ENCODE assay signal across 29 cellular contexts in genomic region chr1:200095057-200095577, GRCh38.
"Had no signal": no experiment of that assay in that cellular context is flagged by ENCODE, and none has a peak within 500 bp of the region (broad histone marks: within the 10 kb centered on the region; RNA-seq: fewer than 3 reads in every experiment).

No MANE protein-coding gene starts in this region.

- H3K9me3 Mint-ChIP-seq: activated B cell treated with CpG ODN at 0.5 μM for 24 hours; activated CD4-positive, alpha-beta memory T cell treated with anti-CD3 and anti-CD28 coated beads for 36 hours; activated CD4-positive, alpha-beta T cell treated with anti-CD3 and anti-CD28 coated beads, Interleukin-2, amount 10 ng/mL, durations not matched to agents 24 days and 14 days; activated naive CD4-positive, alpha-beta T cell treated with anti-CD3 and anti-CD28 coated beads, Interleukin-2, amount 50 U/mL, for 72 hours; activated naive CD8-positive, alpha-beta T cell treated with anti-CD3 and anti-CD28 coated beads, Interleukin-2, amount 50 U/mL, for 24 hours; activated T-cell treated with anti-CD3 and anti-CD28 coated beads, Interleukin-2, amount 50 U/mL, for 4 hours; brain had no signal

- H3K27ac Mint-ChIP-seq: activated B cell treated with CpG ODN at 0.5 μM for 24 hours; activated CD4-positive, alpha-beta memory T cell treated with anti-CD3 and anti-CD28 coated beads for 36 hours; activated CD4-positive, alpha-beta T cell treated with anti-CD3 and anti-CD28 coated beads, Interleukin-2, amount 10 ng/mL, durations not matched to agents 24 days and 14 days; activated naive CD8-positive, alpha-beta T cell treated with anti-CD3 and anti-CD28 coated beads, Interleukin-2, amount 50 U/mL, for 24 hours; brain; T-helper 17 cell had no signal

- H3K4me1 Mint-ChIP-seq: activated B cell treated with CpG ODN at 0.5 μM for 24 hours; activated CD4-positive, alpha-beta T cell treated with anti-CD3 and anti-CD28 coated beads, Interleukin-2, amount 10 ng/mL, durations not matched to agents 24 days and 14 days; activated naive CD8-positive, alpha-beta T cell treated with anti-CD3 and anti-CD28 coated beads, Interleukin-2, amount 50 U/mL, for 24 hours; brain; T-helper 17 cell had no signal

- ATAC-seq: activated naive CD4-positive, alpha-beta T cell treated with anti-CD3 and anti-CD28 coated beads, Interleukin-2, amount 50 U/mL, for 72 hours; activated naive CD8-positive, alpha-beta T cell treated with anti-CD3 and anti-CD28 coated beads, Interleukin-2, amount 50 U/mL, for 24 hours; activated T-cell treated with anti-CD3 and anti-CD28 coated beads, Interleukin-2, amount 50 U/mL, for 4 hours; K562; Panc1; T-helper 17 cell had no signal

- H3K4me3 Mint-ChIP-seq: activated B cell treated with CpG ODN at 0.5 μM for 24 hours; activated CD4-positive, alpha-beta memory T cell treated with anti-CD3 and anti-CD28 coated beads for 36 hours; activated CD4-positive, alpha-beta T cell treated with anti-CD3 and anti-CD28 coated beads, Interleukin-2, amount 10 ng/mL, durations not matched to agents 24 days and 14 days; activated naive CD8-positive, alpha-beta T cell treated with anti-CD3 and anti-CD28 coated beads, Interleukin-2, amount 50 U/mL, for 24 hours; activated T-cell treated with anti-CD3 and anti-CD28 coated beads, Interleukin-2, amount 50 U/mL, for 4 hours; brain; T-helper 17 cell had no signal

- H3K4me3 ChIP-seq: K562 had no signal

- DNase-seq: activated B cell treated with CpG ODN at 0.5 μM for 24 hours; activated CD4-positive, alpha-beta memory T cell treated with anti-CD3 and anti-CD28 coated beads for 36 hours; activated CD4-positive, alpha-beta T cell treated with anti-CD3 and anti-CD28 coated beads for 1 hour; activated CD4-positive, alpha-beta T cell treated with anti-CD3 and anti-CD28 coated beads, Interleukin-2, amount 10 ng/mL, durations not matched to agents 24 days and 14 days; activated CD8-positive, alpha-beta memory T cell treated with anti-CD3 and anti-CD28 coated beads for 24 hours; activated effector memory CD4-positive, alpha-beta T cell treated with anti-CD3 and anti-CD28 coated beads, Interleukin-2, amount 50 U/mL, for 16 hours; activated naive CD4-positive, alpha-beta T cell treated with Interleukin-2 at 50 U/mL for 16 hours; activated naive CD8-positive, alpha-beta T cell treated with anti-CD3 and anti-CD28 coated beads, Interleukin-2, amount 50 U/mL, for 24 hours; activated T-cell treated with anti-CD3 and anti-CD28 coated beads, Interleukin-2, amount 50 U/mL, for 4 hours; amniotic stem cell; cerebellar nuclear complex; Karpas-422; NCI-H1105 treated with DMSO at 0.1 percent for 48 hours; NCI-H1436 treated with DMSO at 0.1 percent for 48 hours; NCI-H187; NCI-H2081; NCI-H345; NCI-H510A; NCI-H526 treated with DMSO at 0.1 percent for 48 hours; NK-92 treated with Interleukin-12 subunit alpha and Interleukin-12 subunit beta, amount 100 ng/mL, for 24 hours; OCI-M1; RPMI8226; SIG-M5; T-helper 17 cell; T-helper 9 cell had no signal

- H3K36me3 Mint-ChIP-seq: activated CD4-positive, alpha-beta memory T cell treated with anti-CD3 and anti-CD28 coated beads for 36 hours; activated naive CD4-positive, alpha-beta T cell treated with anti-CD3 and anti-CD28 coated beads, Interleukin-2, amount 50 U/mL, for 72 hours; brain had no signal
